8 cellular contexts compared by ENCODE assay signal in the genomic region with DNA sequence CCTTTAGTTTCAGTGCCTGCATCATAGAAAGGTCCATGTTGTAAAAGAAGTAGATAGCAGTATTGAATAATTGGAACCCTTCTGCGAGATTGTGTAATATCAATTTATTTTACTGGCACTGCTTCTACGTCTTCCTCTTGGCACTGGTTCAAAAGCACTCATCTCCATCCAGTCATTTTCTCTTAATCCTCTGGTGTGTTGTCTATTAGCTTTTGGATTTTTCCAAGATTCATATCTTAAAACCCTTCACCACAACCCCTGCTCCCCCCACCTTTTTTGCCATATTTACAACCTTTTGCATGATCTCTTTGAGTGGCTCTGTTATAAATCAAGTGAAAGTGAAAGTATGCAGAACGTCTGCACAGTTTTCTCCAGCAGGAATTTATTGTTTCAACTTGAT.
A peak's percentile ranks its signal among the peaks of the same experiment; 100 is the strongest.
DNase-seq lines count a peak whose midpoint lies in the region; ATAC-seq and TF ChIP-seq lines count a peak whose summit lies in the region.

No MANE protein-coding gene starts in this region.

- CTCF ChIA-PET in RWPE1 (lab: Yijun Ruan, JAX) = interaction anchor here (0.8 kb wide), 1 partner anchor 249 kb away, joined by 5 read pairs; no protein-coding TSS in a partner anchor

- TF ChIP-seq CTCF in choroid plexus epithelial cell (conservative IDR thresholded peaks at IDR 0.05; ENCODE audit: low read depth, low read length) (no peak), RWPE1 (conservative IDR thresholded peaks at IDR 0.05; ENCODE audit: low read depth) (no peak)

- H3K27ac ChIP-seq in RWPE1 = no peak overlapping the region

- H3K4me3 ChIP-seq in choroid plexus epithelial cell (ENCODE audit: low read depth, low read length) = peak overlapping the region; percentile 55

- ATAC-seq in GM19023 (IDR thresholded peaks at IDR 0.05; ENCODE audit: unreplicated experiment) = no peak

- POLR2A ChIA-PET in RWPE1 (lab: Yijun Ruan, JAX; ENCODE audit: low non-redundant PET) = no interaction called here

- DNase-seq in NCI-H345 (lab: John Stamatoyannopoulos, UW) (peak; percentile 32), NCI-H345 treated with DMSO at 0.1 percent for 48 hours (lab: John Stamatoyannopoulos, UW; ENCODE audit: unreplicated experiment) (no peak), NCI-H2227 (lab: John Stamatoyannopoulos, UW; ENCODE audit: unreplicated experiment) (peak; percentile 19), choroid plexus epithelial cell (ENCODE audit: low read depth) (peak; percentile 35), non-pigmented ciliary epithelial cell (ENCODE audit: low read depth) (peak; percentile 3), RWPE1 (ENCODE audit: low spot score) (no peak)
- no peak for DNase-seq in stimulated activated CD4-positive, alpha-beta T cell treated with anti-CD3 and anti-CD28 coated beads, Interleukin-1b, Interleukin-23, amount 100 ng/mL, for 48 hours

Comparison
In these comparisons a context has a peak if more than half of its experiments do, and no peak if none do; other contexts are left out.
1. DNase-seq: peak in NCI-H345 (single experiment), NCI-H2227 (single experiment), choroid plexus epithelial cell (single experiment) and non-pigmented ciliary epithelial cell (single experiment); none in NCI-H345 treated with DMSO at 0.1 percent for 48 hours (single experiment), RWPE1 (single experiment) and stimulated activated CD4-positive, alpha-beta T cell treated with anti-CD3 and anti-CD28 coated beads, Interleukin-1b, Interleukin-23, amount 100 ng/mL, for 48 hours (single experiment).